1 cellular context compared by ENCODE assay signal in the genomic region with DNA sequence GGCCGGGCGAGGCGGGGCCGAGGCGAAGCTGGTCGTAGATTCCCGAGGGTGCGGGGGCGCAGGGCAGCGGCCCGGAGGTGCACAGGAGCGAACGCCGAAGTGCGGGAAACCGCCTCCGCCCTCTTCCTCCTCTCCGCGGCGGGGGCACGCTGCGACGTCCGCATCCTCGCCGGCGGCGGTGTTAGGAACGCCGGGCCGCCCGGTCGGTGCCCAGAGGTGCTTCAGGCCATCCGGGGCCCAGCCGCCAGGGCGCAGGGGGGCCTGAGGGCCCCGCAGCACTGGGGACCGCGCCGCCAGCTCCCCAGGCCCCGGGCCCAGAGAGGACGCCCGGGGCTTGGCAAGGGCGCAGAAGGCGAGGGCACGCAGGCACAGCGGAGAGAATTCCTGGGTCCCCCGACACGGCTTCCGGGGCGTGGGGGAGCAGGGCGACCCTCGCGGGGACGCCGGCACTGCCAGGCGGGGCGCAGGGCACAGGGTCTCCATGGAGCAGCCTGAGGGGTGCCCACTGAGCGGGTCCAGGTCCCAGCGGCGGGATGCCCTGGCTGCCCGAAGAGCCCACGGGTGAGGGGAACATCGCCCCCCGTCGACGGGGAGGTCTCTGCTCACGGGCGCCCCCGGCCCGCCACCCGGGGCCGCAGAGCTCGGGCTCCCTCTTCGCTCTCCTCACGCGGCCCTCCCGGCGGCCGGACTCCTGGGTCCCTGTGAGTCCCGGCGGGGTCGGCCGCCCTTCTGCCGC.
TF ChIP-seq lines count a peak whose summit lies in the region.

No MANE protein-coding gene starts in this region.

TF ChIP-seq in endothelial cell of umbilical vein, 7 proteins besides CTCF, POLR2A, EP300 and RAD21 (continued from another document):
- TF ChIP-seq EZH2 (IDR thresholded peaks at IDR 0.05; ENCODE audit: borderline replicate concordance, low read depth, low read length, severe bottlenecking) = peak; percentile 100
- TF ChIP-seq GATA2 (IDR thresholded peaks at IDR 0.05; ENCODE audit: insufficient read depth, insufficient read length, low read depth, low read length) = no peak
- TF ChIP-seq, protein P1, sequence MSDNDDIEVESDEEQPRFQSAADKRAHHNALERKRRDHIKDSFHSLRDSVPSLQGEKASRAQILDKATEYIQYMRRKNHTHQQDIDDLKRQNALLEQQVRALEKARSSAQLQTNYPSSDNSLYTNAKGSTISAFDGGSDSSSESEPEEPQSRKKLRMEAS (IDR thresholded peaks at IDR 0.05; ENCODE audit: insufficient read depth, insufficient read length) = no peak
- no peak for TF ChIP-seq FOS (IDR thresholded peaks at IDR 0.05; ENCODE audit: borderline replicate concordance, insufficient read depth, low read length)
- TF ChIP-seq MYC (IDR thresholded peaks at IDR 0.05; ENCODE audit: low read depth, low read length) = no peak
- TF ChIP-seq POLR2AphosphoS5 (IDR thresholded peaks at IDR 0.05; ENCODE audit: insufficient read depth, low read depth, low read length) = no peak
TF ChIP-seq in endothelial cell of umbilical vein: peak in this region for 1.
